In the genomic region with DNA sequence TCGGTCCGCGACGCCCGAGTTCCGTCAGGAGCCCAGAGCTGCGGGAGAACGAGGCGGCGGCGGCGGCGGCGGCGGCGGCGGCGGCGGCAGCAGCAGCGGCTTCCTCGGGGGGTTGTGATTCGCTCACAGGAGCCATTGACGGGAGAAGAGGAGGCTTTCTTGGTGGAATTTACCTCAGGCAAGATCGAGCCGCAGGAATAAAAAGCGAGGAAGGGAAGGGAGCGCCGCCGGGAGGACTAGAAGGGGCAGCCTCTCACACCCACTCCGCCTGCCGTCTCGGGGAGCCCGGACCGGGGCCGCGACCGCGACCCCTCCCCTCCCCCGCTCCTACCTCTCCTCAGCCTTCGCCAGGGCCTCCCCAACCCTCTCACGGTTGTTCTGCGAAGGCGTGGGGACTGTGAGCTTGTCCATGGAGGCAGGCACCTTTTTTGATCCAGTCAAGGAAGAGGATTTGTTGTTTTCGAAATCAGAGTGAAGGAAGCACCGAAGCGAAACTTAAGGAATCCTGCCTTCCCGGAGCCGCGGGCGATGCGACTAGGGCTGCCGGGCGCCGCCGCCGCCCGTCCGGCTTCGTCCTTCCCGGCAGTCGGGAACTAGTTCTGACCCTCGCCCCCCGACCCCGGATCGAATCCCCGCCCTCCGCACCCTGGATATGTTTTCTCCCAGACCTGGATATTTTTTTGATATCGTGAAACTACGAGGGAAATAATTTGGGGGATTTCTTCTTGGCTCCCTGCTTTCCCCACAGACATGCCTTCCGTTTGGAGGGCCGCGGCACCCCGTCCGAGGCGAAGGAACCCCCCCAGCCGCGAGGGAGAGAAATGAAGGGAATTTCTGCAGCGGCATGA, we compare ENCODE assay signal across 8 cellular contexts. TPM values are rescaled to one million over a fixed set of nuclear protein-coding genes. Genes with fewer than 3 reads are reported as not detected.
DNase-seq lines count a peak whose midpoint lies in the region; ATAC-seq, FAIRE-seq and TF ChIP-seq lines count a peak whose summit lies in the region.

No MANE protein-coding gene starts in this region.

- peak overlapping the region; percentile 86 to 97 (median 90) for H3K4me3 ChIP-seq in skeletal muscle tissue (ENCODE audit: low read length in 3 of 3)

- H3K36me3 ChIP-seq in skeletal muscle tissue (ENCODE audit: control insufficient read depth in 3 of 3, insufficient read depth in 3 of 3, low read length in 3 of 3) = no peaks in the 10 kb centered on the region

- no peaks in the 10 kb centered on the region for H3K9me3 ChIP-seq in skeletal muscle tissue (ENCODE audit: control insufficient read depth in 3 of 3, low read length in 3 of 3)

- H3K9me3 Mint-ChIP-seq in MCF 10A (ENCODE audit: unreplicated experiment) = no peaks in the 10 kb centered on the region

- no peak for TF ChIP-seq CTCF in MCF 10A (IDR thresholded peaks at IDR 0.05; ENCODE audit: unreplicated experiment)
- TF ChIP-seq CTCF in D721Med (IDR thresholded peaks at IDR 0.05; ENCODE audit: insufficient read depth, missing control alignments) = no peak

- peaks cover 17 to 23% (median 20%) of the 10 kb centered on the region in 3 donors for H3K4me1 ChIP-seq in skeletal muscle tissue (ENCODE audit: control insufficient read depth in 3 of 3, insufficient read depth in 3 of 3, low read length in 3 of 3)

- BruUV-seq in MCF 10A (replicated peaks; lab: Mats Ljungman, UMichigan) = TSS peak; percentile 43

- peak; percentile 11 for ATAC-seq in GM19463 (IDR thresholded peaks at IDR 0.05; ENCODE audit: unreplicated experiment)

- DNase-seq in CD1c-positive myeloid dendritic cell (ENCODE audit: extremely low spot score) (peak; percentile 50), HS-5 (ENCODE audit: low read depth) (peak; percentile 31), T-helper 9 cell (peak; percentile 32), MCF 10A (ENCODE audit: unreplicated experiment) (peak; percentile 62), iPS-NIHi7 (ENCODE audit: extremely low spot score) (peak; percentile 20), D721Med (ENCODE audit: insufficient read length, low spot score) (no peak)

- H3K4me3 Mint-ChIP-seq in MCF 10A (ENCODE audit: unreplicated experiment) = peak overlapping the region; percentile 83

- POLR2A ChIA-PET in MCF 10A (lab: Yijun Ruan, JAX) = interaction anchor here (0.6 to 5.0 kb wide), 19 partner anchors 11 to 760 kb away, joined by 3 to 46 read pairs (median 4); partner anchors contain the start of genes NBEAL1 and NOP58

- CTCF ChIA-PET in MCF 10A (lab: Yijun Ruan, JAX) = interaction anchor here (0.5 to 0.7 kb wide), 3 partner anchors 59 to 1623 kb away, joined by 3 to 6 read pairs (median 3); no protein-coding TSS in a partner anchor

- H3K27me3 ChIP-seq in skeletal muscle tissue (ENCODE audit: control insufficient read depth in 3 of 3, insufficient read depth in 3 of 3, low read length in 3 of 3) = no peaks in the 10 kb centered on the region

- peaks cover 15% of the 10 kb centered on the region for H3K4me1 Mint-ChIP-seq in MCF 10A (ENCODE audit: insufficient read depth, unreplicated experiment)

- intact Hi-C loops in MCF 10A (cut with micrococcal nuclease) = loop anchor here (2.0 to 10.0 kb wide), 4 partner anchors 74 to 636 kb away; partner anchors contain the start of genes ALS2 and NBEAL1

- FAIRE-seq in D721Med (lab: Jason Lieb, UNC) = no peak

- peak overlapping the region; percentile 86 to 98 (median 93) for H3K9ac ChIP-seq in skeletal muscle tissue (ENCODE audit: low read depth in 1 of 3, low read length in 3 of 3)

- peak overlapping the region; percentile 99 for H3K27ac ChIP-seq in skeletal muscle tissue (ENCODE audit: low read depth, low read length)

- H3K27ac Mint-ChIP-seq in MCF 10A (ENCODE audit: low read depth, unreplicated experiment) = peak overlapping the region; percentile 95

- peaks cover 6% of the 10 kb centered on the region for H3K36me3 Mint-ChIP-seq in MCF 10A (ENCODE audit: insufficient read depth, unreplicated experiment)

- no peaks in the 10 kb centered on the region for H3K27me3 Mint-ChIP-seq in MCF 10A (ENCODE audit: insufficient read depth, unreplicated experiment)

RNA-seq across cellular contexts. Expression of gene BMPR2, which starts 0.6 kb away (rescaled TPM):
- total RNA-seq in MCF 10A (2022) = 27.4 and 30.5 TPM in 2 replicates
- total RNA-seq in skeletal muscle tissue = 24.0 TPM
